1 cellular context compared by ENCODE assay signal in the genomic region with DNA sequence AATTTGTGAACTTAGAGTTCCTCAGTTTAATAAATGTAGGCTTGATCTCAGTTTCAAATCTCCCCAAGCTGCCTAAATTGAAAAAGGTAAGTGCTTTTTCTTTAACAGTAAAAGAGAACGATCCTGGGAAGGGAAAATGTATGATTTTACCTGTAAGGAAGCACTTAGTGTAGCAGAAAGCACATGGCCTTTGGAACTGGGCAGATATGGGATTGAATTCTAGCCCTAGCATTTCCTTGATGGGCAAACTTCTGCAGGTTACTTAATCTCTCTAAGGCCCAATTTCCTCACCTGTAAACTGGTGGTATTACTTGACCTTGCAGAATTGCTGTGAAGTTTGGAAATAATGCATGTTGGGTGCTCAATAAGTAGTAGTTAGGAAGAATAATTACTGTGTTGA.
TF ChIP-seq lines count a peak whose summit lies in the region.

No MANE protein-coding gene starts in this region.

TF ChIP-seq in K562, 482 proteins besides CTCF, POLR2A, EP300 and RAD21:
- TF ChIP-seq MED1 (CRISPR knock-in tag; IDR thresholded peaks at IDR 0.05; ENCODE audit: borderline replicate concordance) = no peak
- TF ChIP-seq POLR3A (IDR thresholded peaks at IDR 0.05; ENCODE audit: borderline replicate concordance, extremely low read depth, insufficient read depth, insufficient read length) = no peak
- TF ChIP-seq POLR2AphosphoS5 (IDR thresholded peaks at IDR 0.05; ENCODE audit: control insufficient read depth, insufficient read depth, low read depth, low read length) = 0 out of 2 replicates have a peak, but pooled peaks have one; percentile 29
- TF ChIP-seq, protein P1, sequence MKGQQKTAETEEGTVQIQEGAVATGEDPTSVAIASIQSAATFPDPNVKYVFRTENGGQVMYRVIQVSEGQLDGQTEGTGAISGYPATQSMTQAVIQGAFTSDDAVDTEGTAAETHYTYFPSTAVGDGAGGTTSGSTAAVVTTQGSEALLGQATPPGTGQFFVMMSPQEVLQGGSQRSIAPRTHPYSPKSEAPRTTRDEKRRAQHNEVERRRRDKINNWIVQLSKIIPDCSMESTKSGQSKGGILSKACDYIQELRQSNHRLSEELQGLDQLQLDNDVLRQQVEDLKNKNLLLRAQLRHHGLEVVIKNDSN (CRISPR knock-in tag; IDR thresholded peaks at IDR 0.05) = no peak
- no peak for TF ChIP-seq ZNF3 (CRISPR knock-in tag; IDR thresholded peaks at IDR 0.05)
- no peak for TF ChIP-seq ZBED1 (IDR thresholded peaks at IDR 0.05)
